ENCODE assay signal across 8 cellular contexts in genomic region chr9:41643571-41644221, GRCh38.
DNase-seq lines count a peak whose midpoint lies in the region; ATAC-seq and TF ChIP-seq lines count a peak whose summit lies in the region.
"Not testable (repeated sequence)": the region's sequence is repeated elsewhere in the genome, so short reads cannot be mapped to it uniquely, and the experiment has no call there.

No MANE protein-coding gene starts in this region.

- H3K9me3 Mint-ChIP-seq in activated CD8-positive, alpha-beta T cell treated with anti-CD3 and anti-CD28 coated beads for 36 hours; dendritic cell treated with granulocyte-macrophage colony-stimulating factor and Interleukin-4, amounts not matched to agents 40 ng/mL and 50 ng/mL, for 4 days: not testable (repeated sequence)

- TF ChIP-seq POLR2A in spleen (IDR thresholded peaks at IDR 0.05): not testable (repeated sequence)

- peak overlapping the region; percentile 59 for H3K4me3 Mint-ChIP-seq in activated CD8-positive, alpha-beta T cell treated with anti-CD3 and anti-CD28 coated beads for 36 hours
- H3K4me3 Mint-ChIP-seq in dendritic cell treated with granulocyte-macrophage colony-stimulating factor and Interleukin-4, amounts not matched to agents 40 ng/mL and 50 ng/mL, for 4 days: peak overlapping the region; percentile 65

- H3K27me3 Mint-ChIP-seq in activated CD8-positive, alpha-beta T cell treated with anti-CD3 and anti-CD28 coated beads for 36 hours: not testable (repeated sequence)
- H3K27me3 Mint-ChIP-seq in dendritic cell treated with granulocyte-macrophage colony-stimulating factor and Interleukin-4, amounts not matched to agents 40 ng/mL and 50 ng/mL, for 4 days: peaks cover 12% of the 10 kb centered on the region

- DNase-seq in AG09309 (ENCODE audit: low read depth) (peak; percentile 28), NCI-H446 treated with DMSO at 0.1 percent for 48 hours (lab: John Stamatoyannopoulos, UW) (peak; percentile 3), left kidney (ENCODE audit: low read depth, low spot score) (peak; percentile 93), spleen (peak; percentile 86)
- peak; percentile 54 for DNase-seq in activated CD8-positive, alpha-beta T cell treated with anti-CD3 and anti-CD28 coated beads for 36 hours

- CTCF ChIA-PET in activated CD8-positive, alpha-beta T cell treated with anti-CD3 and anti-CD28 coated beads for 36 hours (lab: Charles Lee): not testable (repeated sequence)

- peak; percentile 100 for ATAC-seq in GM19328 (IDR thresholded peaks at IDR 0.05; ENCODE audit: unreplicated experiment)
- ATAC-seq in HG03108 (IDR thresholded peaks at IDR 0.05; ENCODE audit: unreplicated experiment): peak; percentile 100
- ATAC-seq in activated CD8-positive, alpha-beta T cell treated with anti-CD3 and anti-CD28 coated beads for 36 hours: peak; percentile 75

- H3K4me3 ChIP-seq in AG09309 (ENCODE audit: control insufficient read depth, low read depth, low read length) (peak overlapping the region; percentile 41), spleen (peak overlapping the region in 7 of 8 donors; percentile 9 to 63 (median 37))

- not testable (repeated sequence) for H3K4me1 Mint-ChIP-seq in activated CD8-positive, alpha-beta T cell treated with anti-CD3 and anti-CD28 coated beads for 36 hours (ENCODE audit: low read depth)
- peaks cover 14% of the 10 kb centered on the region for H3K4me1 Mint-ChIP-seq in dendritic cell treated with granulocyte-macrophage colony-stimulating factor and Interleukin-4, amounts not matched to agents 40 ng/mL and 50 ng/mL, for 4 days (ENCODE audit: low read depth)

- not testable (repeated sequence) for H3K36me3 Mint-ChIP-seq in activated CD8-positive, alpha-beta T cell treated with anti-CD3 and anti-CD28 coated beads for 36 hours (ENCODE audit: low read depth); dendritic cell treated with granulocyte-macrophage colony-stimulating factor and Interleukin-4, amounts not matched to agents 40 ng/mL and 50 ng/mL, for 4 days (ENCODE audit: low read depth)

- intact Hi-C loops in activated CD8-positive, alpha-beta T cell treated with anti-CD3 and anti-CD28 coated beads for 36 hours (cut with micrococcal nuclease); dendritic cell treated with granulocyte-macrophage colony-stimulating factor and Interleukin-4, amounts not matched to agents 40 ng/mL and 50 ng/mL, for 4 days (cut with micrococcal nuclease); spleen (cut with DNase I; ENCODE audit: low total_unique reads): not testable (repeated sequence)

- H3K36me3 ChIP-seq in spleen: not testable (repeated sequence)

- not testable (repeated sequence) for H3K27ac Mint-ChIP-seq in activated CD8-positive, alpha-beta T cell treated with anti-CD3 and anti-CD28 coated beads for 36 hours
- peak overlapping the region; percentile 41 for H3K27ac Mint-ChIP-seq in dendritic cell treated with granulocyte-macrophage colony-stimulating factor and Interleukin-4, amounts not matched to agents 40 ng/mL and 50 ng/mL, for 4 days

- H3K27ac ChIP-seq in spleen: peak overlapping the region in 5 of 8 donors; percentile 57 to 79 (median 74)

- 4 to 23% (median 5%) methylated on average over 4 to 50 of the region's 50 CpGs for WGBS in spleen, 5 donors

- not testable (repeated sequence) for H3K4me1 ChIP-seq in spleen

- not testable (repeated sequence) for H3K9me3 ChIP-seq in spleen

- TF ChIP-seq CTCF in AG09309 (IDR thresholded peaks at IDR 0.05; ENCODE audit: control insufficient read depth, insufficient read depth, low read depth, low read length, missing control alignments); activated CD8-positive, alpha-beta T cell treated with anti-CD3 and anti-CD28 coated beads for 36 hours (IDR thresholded peaks at IDR 0.05): not testable (repeated sequence)
- peak in 6 of 11 experiments; percentile 13 to 38 (median 22) for TF ChIP-seq CTCF in spleen (IDR thresholded peaks at IDR 0.05 in 8 of 11, conservative IDR thresholded peaks at IDR 0.05 in 3 of 11)

- not testable (repeated sequence) for H3K27me3 ChIP-seq in spleen (replicated peaks in 1 of 7)

- POLR2A ChIA-PET in activated CD8-positive, alpha-beta T cell treated with anti-CD3 and anti-CD28 coated beads for 36 hours (lab: Charles Lee): not testable (repeated sequence)

Comparison
In these comparisons a context has a peak if more than half of its experiments do, and no peak if none do; other contexts are left out.
1. Peak in every context shown above with its lines: DNase-seq, ATAC-seq, H3K4me3 ChIP-seq and H3K27ac ChIP-seq.
2. DNase-seq: peak in every context shown above with its lines; median percentile 93 in left kidney; 86 in spleen; 54 in activated CD8-positive, alpha-beta T cell treated with anti-CD3 and anti-CD28 coated beads for 36 hours; 28 in AG09309; 3 in NCI-H446 treated with DMSO at 0.1 percent for 48 hours.